Comparison of ENCODE assay signal across 8 cellular contexts in the genomic region with DNA sequence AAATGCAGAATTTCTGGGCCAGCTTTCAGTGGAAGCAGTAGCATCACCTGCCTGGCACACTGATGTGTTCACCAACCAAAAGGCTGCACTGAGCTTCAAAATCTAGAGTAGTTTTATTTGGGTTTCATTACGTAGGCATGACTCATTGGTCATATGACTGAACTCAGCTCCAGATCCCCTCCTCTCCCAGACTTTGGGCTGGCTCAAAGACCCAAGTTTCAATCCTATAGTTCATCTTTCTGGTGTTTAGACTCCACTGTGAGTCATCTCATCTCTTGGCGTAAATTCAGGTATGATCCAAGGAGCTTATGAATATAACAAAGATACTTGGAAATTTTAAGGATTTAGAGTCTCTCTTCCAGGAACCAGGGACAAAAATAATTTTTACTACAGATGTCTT. TPM values are rescaled to one million over a fixed set of nuclear protein-coding genes. Genes with fewer than 3 reads are reported as not detected.
DNase-seq lines count a peak whose midpoint lies in the region; ATAC-seq, FAIRE-seq and TF ChIP-seq lines count a peak whose summit lies in the region.

No MANE protein-coding gene starts in this region.

- TF ChIP-seq RAD21 in A549 (conservative IDR thresholded peaks at IDR 0.05 in 1 of 2, IDR thresholded peaks at IDR 0.05 in 1 of 2): no peak

- no peak overlapping the region for H4K8ac ChIP-seq in neuronal stem cell (ENCODE audit: low read depth, low read length)

- peak overlapping the region; percentile 49 to 58; a peak in 5 of 6 replicates for H3K27ac ChIP-seq in A549
- H3K27ac ChIP-seq in spleen: no peak overlapping the region
- H3K27ac ChIP-seq in neuronal stem cell (replicated peaks; ENCODE audit: low read length): no peak overlapping the region

- H3K9me3 Mint-ChIP-seq in glutamatergic neuron (ENCODE audit: unreplicated experiment): no peaks in the 10 kb centered on the region

- peak; percentile 76 to 78 for DNase-seq in A549 (ENCODE audit: low read depth in 1 of 2, low spot score in 1 of 2)
- peak; percentile 17 for DNase-seq in H7
- DNase-seq in adipocyte (ENCODE audit: low read depth): peak; percentile 93
- DNase-seq in left lobe of liver (ENCODE audit: low spot score): no peak
- no peak for DNase-seq in spleen
- no peak for DNase-seq in glutamatergic neuron
- no peak for DNase-seq in neuronal stem cell (ENCODE audit: low spot score)

- intact Hi-C loops in spleen (cut with DNase I; ENCODE audit: low total_unique reads): no loop called here

- H3K4ac ChIP-seq in neuronal stem cell (ENCODE audit: low read length): no peak overlapping the region

- no peak overlapping the region for H2AK5ac ChIP-seq in neuronal stem cell (ENCODE audit: low read depth, low read length)

- H3K18ac ChIP-seq in neuronal stem cell (ENCODE audit: low read length): no peak overlapping the region

- CTCF ChIA-PET in A549 (lab: Yijun Ruan, JAX): interaction anchor here (0.6 to 1.5 kb wide), 3 partner anchors 16 to 61 kb away, joined by 3 to 8 read pairs (median 7); no protein-coding TSS in a partner anchor

- FAIRE-seq in A549 (lab: Jason Lieb, UNC): no peak

- no peak overlapping the region for H2AFZ ChIP-seq in neuronal stem cell (ENCODE audit: low read length)

- H3K4me1 ChIP-seq in A549 (peaks cover 18% of the 10 kb centered on the region), adipocyte (ENCODE audit: control insufficient read depth, insufficient read depth, low read length) (peaks cover 15% of the 10 kb centered on the region), spleen (peaks cover 0 to 34% (median 9%) of the 10 kb centered on the region in 6 donors), neuronal stem cell (ENCODE audit: control insufficient read depth in 2 of 2, insufficient read depth in 1 of 2, low read depth in 1 of 2, low read length in 2 of 2) (no peaks in the 10 kb centered on the region)

- H3K23ac ChIP-seq in neuronal stem cell (ENCODE audit: low read depth, low read length, poor library complexity): no peak overlapping the region

- H3K9ac ChIP-seq in adipocyte (ENCODE audit: low read length) (no peak overlapping the region), neuronal stem cell (ENCODE audit: low read depth, low read length, poor library complexity) (no peak overlapping the region)

- H3K27ac Mint-ChIP-seq in glutamatergic neuron (ENCODE audit: unreplicated experiment): no peak overlapping the region

- H2BK12ac ChIP-seq in neuronal stem cell (ENCODE audit: low read length): no peak overlapping the region

- H4K91ac ChIP-seq in neuronal stem cell (ENCODE audit: low read depth, low read length, poor library complexity): no peak overlapping the region

- no peak overlapping the region for H3K4me3 Mint-ChIP-seq in glutamatergic neuron (ENCODE audit: unreplicated experiment)

- no peak for TF ChIP-seq EP300 in A549 (IDR thresholded peaks at IDR 0.05)

- WGBS in A549 (ENCODE audit: missing lambda C conversion rate): 8% methylated on average over 2 of the region's 2 CpGs
- WGBS in spleen, 5 donors: 45 to 76% (median 70%) methylated on average over 2 of the region's 2 CpGs
- WGBS in neuronal stem cell (ENCODE audit: extremely low coverage in 2 of 2, insufficient read length in 2 of 2, insufficient replicate concordance in 1 of 2), 2 donors: no CpG with 5 or more reads among the region's 2 CpGs

- no peak overlapping the region for H2BK120ac ChIP-seq in neuronal stem cell (ENCODE audit: low read depth, low read length)

- no peak for TF ChIP-seq CTCF in A549 (IDR thresholded peaks at IDR 0.05)
- no peak for TF ChIP-seq CTCF in spleen (IDR thresholded peaks at IDR 0.05 in 8 of 11, conservative IDR thresholded peaks at IDR 0.05 in 3 of 11)
- no peak for TF ChIP-seq CTCF in glutamatergic neuron (IDR thresholded peaks at IDR 0.05; ENCODE audit: partially characterized antibody, unreplicated experiment)

- H3K27me3 ChIP-seq in H7 (ENCODE audit: control insufficient read depth, insufficient read depth, low read length) (no peaks in the 10 kb centered on the region), adipocyte (replicated peaks; ENCODE audit: control insufficient read depth, insufficient read depth, low read length) (no peaks in the 10 kb centered on the region), spleen (replicated peaks in 1 of 7) (no peaks in the 10 kb centered on the region), neuronal stem cell (ENCODE audit: control insufficient read depth in 3 of 3, insufficient read depth in 3 of 3, low read depth in 1 of 3, low read length in 3 of 3) (no peaks in the 10 kb centered on the region)

- no peaks in the 10 kb centered on the region for H3K27me3 Mint-ChIP-seq in glutamatergic neuron (ENCODE audit: unreplicated experiment)

- POLR2A ChIA-PET in A549 (lab: Yijun Ruan, JAX): interaction anchor here (1.2 to 2.0 kb wide), 3 partner anchors 17 to 63 kb away, joined by 3 to 30 read pairs (median 4); a partner anchor contains a TSS

- H3K4me3 ChIP-seq in A549 (no peak overlapping the region), H7 (ENCODE audit: insufficient read depth, low read depth, low read length) (no peak overlapping the region), adipocyte (ENCODE audit: low read length) (peak overlapping the region; percentile 23), spleen (no peak overlapping the region), neuronal stem cell (ENCODE audit: low read length in 2 of 2) (no peak overlapping the region)

- H3K4me1 Mint-ChIP-seq in glutamatergic neuron (ENCODE audit: low read depth, unreplicated experiment): peaks cover 4% of the 10 kb centered on the region

- no peak overlapping the region for H2BK15ac ChIP-seq in neuronal stem cell (ENCODE audit: low read length)

- no peaks in the 10 kb centered on the region for H3K36me3 Mint-ChIP-seq in glutamatergic neuron (ENCODE audit: unreplicated experiment)

- no peak for TF ChIP-seq POLR2A in A549 (IDR thresholded peaks at IDR 0.05; ENCODE audit: low read length)
- no peak for TF ChIP-seq POLR2A in spleen (IDR thresholded peaks at IDR 0.05)

- no peak overlapping the region for H3K14ac ChIP-seq in neuronal stem cell (ENCODE audit: low read length)

- H3K4me2 ChIP-seq in A549 (peak overlapping the region; percentile 64), neuronal stem cell (ENCODE audit: insufficient read depth, low read length, poor library complexity, severe bottlenecking) (no peak overlapping the region)

- H3K9me3 ChIP-seq in A549 (no peaks in the 10 kb centered on the region), adipocyte (ENCODE audit: control insufficient read depth, low read length) (no peaks in the 10 kb centered on the region), spleen (no peaks in the 10 kb centered on the region), neuronal stem cell (replicated peaks in 1 of 2; ENCODE audit: control insufficient read depth in 2 of 2, insufficient read depth in 1 of 2, low read depth in 1 of 2, low read length in 2 of 2) (no peaks in the 10 kb centered on the region)

- no peak overlapping the region for H2BK5ac ChIP-seq in neuronal stem cell (ENCODE audit: low read length)

- ATAC-seq in A549 (peak; percentile 93 to 97), left lobe of liver (peak; percentile 22), HG02852 (IDR thresholded peaks at IDR 0.05; ENCODE audit: unreplicated experiment) (no peak)

- H3K36me3 ChIP-seq in H7 (replicated peaks; ENCODE audit: control insufficient read depth, insufficient read depth, low read length) (no peaks in the 10 kb centered on the region; the same call in 1 of the 2 replicates), adipocyte (ENCODE audit: control insufficient read depth, insufficient read depth, low read length, severe bottlenecking) (peaks cover 49% of the 10 kb centered on the region), spleen (peaks cover 3 to 97% (median 41%) of the 10 kb centered on the region in 6 donors), neuronal stem cell (replicated peaks in 1 of 2; ENCODE audit: control insufficient read depth in 2 of 2, insufficient read depth in 2 of 2, low read length in 2 of 2) (peaks cover 0 to 89% of the 10 kb centered on the region in 2 donors)

- H3K79me1 ChIP-seq in neuronal stem cell (ENCODE audit: low read depth, low read length): peaks cover 2% of the 10 kb centered on the region

TF ChIP-seq in A549, 52 proteins besides CTCF, POLR2A, EP300 and RAD21:
- no peak for TF ChIP-seq KDM5A (IDR thresholded peaks at IDR 0.05)
- TF ChIP-seq FOSL2 (IDR thresholded peaks at IDR 0.05): no peak; the same call in 1 of the 2 replicates
- TF ChIP-seq FOSL2 (CRISPR knock-in tag; IDR thresholded peaks at IDR 0.05): peak; percentile 85
- TF ChIP-seq, protein P1, sequence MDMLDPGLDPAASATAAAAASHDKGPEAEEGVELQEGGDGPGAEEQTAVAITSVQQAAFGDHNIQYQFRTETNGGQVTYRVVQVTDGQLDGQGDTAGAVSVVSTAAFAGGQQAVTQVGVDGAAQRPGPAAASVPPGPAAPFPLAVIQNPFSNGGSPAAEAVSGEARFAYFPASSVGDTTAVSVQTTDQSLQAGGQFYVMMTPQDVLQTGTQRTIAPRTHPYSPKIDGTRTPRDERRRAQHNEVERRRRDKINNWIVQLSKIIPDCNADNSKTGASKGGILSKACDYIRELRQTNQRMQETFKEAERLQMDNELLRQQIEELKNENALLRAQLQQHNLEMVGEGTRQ (IDR thresholded peaks at IDR 0.05): peak; percentile 58; the same call in 1 of the 2 replicates

RNA-seq across cellular contexts. Expression of a gene that starts 17.7 kb away (rescaled TPM):
- polyA plus RNA-seq in A549 (2011; rRNA removed) (10.0 and 14.3 TPM in 2 replicates), A549 (2017; fragmentation: RNase III; extraction: RNeasy Plus Mini Kit Qiagen cat#74134 plus additional on column Dnase treatment) (5.3 to 6.2 TPM (median 6.1 TPM) in 3 replicates), spleen (1 to 10 TPM; 5.7 to 7.4 (median 6.6) TPM)
- polyA plus RNA-seq in A549 (2012; cell fraction: cytosol; rRNA removed): 2.0 and 2.1 TPM in 2 replicates
- 0.84 and 1.8 TPM in 2 replicates for polyA plus RNA-seq in A549 (2012; cell fraction: nucleus; rRNA removed)
- 2.1 and 3.6 TPM in 2 replicates for polyA minus RNA-seq in A549 (2011; rRNA and poly(A)+ RNA removed)
- total RNA-seq in H7 (2014; rRNA removed; shearing (Covaris generic)): 7.9 and 12.8 TPM in 2 replicates
- total RNA-seq in left lobe of liver (4.0 TPM), spleen (10 to 100 TPM; 13.2 to 24.4 (median 18.8) TPM), glutamatergic neuron (ENCODE audit: unreplicated experiment) (20.1 TPM)
- polyA plus RNA-seq in neuronal stem cell (2013, experiment 1 of 2): 9.5 TPM
- 9.9 TPM for polyA plus RNA-seq in neuronal stem cell (2013, experiment 2 of 2)

Comparison
In these comparisons a context has a peak if more than half of its experiments do, and no peak if none do; other contexts are left out.
1. DNase-seq: peak in A549 (2 of 2), H7 (single experiment) and adipocyte (single experiment); none in left lobe of liver (single experiment), spleen (single experiment), glutamatergic neuron (single experiment) and neuronal stem cell (single experiment).
2. H3K27ac ChIP-seq: peak in A549 (2 of 2); none in spleen (0 of 8) and neuronal stem cell (single experiment).